In the genomic region with DNA sequence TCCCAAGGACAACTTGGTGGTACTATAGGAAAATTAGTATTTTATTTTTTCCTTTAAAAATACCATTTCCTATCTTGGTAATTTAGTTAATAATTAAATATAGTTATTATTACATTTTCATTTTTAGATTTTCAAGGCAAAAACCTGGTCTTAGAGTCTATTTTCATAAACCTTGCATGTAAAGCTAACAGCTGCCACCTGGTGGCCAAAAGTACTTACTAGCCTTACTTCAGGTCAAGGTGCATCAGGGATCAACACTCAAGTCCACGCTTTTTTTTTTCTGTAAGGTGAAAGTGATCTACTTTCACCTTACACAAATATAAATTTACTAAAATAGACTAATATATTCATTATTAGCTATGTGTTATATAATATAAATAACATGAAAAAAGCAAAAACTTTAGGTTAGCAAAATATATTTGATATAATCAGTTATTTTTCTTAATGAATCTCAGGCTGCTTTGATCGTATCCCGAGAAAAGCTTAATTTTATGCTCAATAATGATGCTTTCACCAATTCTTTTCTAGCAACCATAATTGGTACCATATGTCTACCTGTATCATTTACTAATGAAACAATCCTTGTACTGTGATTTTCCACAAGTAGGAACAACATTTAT, we compare ENCODE assay signal across 8 cellular contexts.
DNase-seq lines count a peak whose midpoint lies in the region; ATAC-seq and TF ChIP-seq lines count a peak whose summit lies in the region.

No MANE protein-coding gene starts in this region.

- DNase-seq in AG09319 (ENCODE audit: extremely low read depth, low read depth) (peak; percentile 49), GM19238 (ENCODE audit: insufficient read length, low spot score) (peak; percentile 13), LHCN-M2 (ENCODE audit: low read depth) (peak; percentile 58), RWPE1 (ENCODE audit: low spot score) (peak; percentile 53), foreskin melanocyte (peak; percentile 31), osteoblast (ENCODE audit: insufficient read length, low spot score, missing footprints) (peak; percentile 19), thoracic aorta (ENCODE audit: low spot score) (peak; percentile 51)
- DNase-seq in activated T-helper 2 cell treated with anti-CD3 and anti-CD28 coated beads, Interferon-gamma antibody, Interleukin-2, Interleukin-4, amounts not matched to agents 10 μg/mL and 5 μg/mL and 100 μg/mL, durations not matched to agents 14 hours and 24 hours and 36 hours (ENCODE audit: low spot score): peak; percentile 52

- no peak overlapping the region for H2AFZ ChIP-seq in osteoblast (ENCODE audit: low read length)

- no peak overlapping the region for H3K4me2 ChIP-seq in osteoblast (ENCODE audit: insufficient read depth, low read length)

- no peaks in the 10 kb centered on the region for H3K4me1 ChIP-seq in osteoblast (ENCODE audit: insufficient read depth, low read length)
- peaks cover 28 to 30% of the 10 kb centered on the region in 2 donors for H3K4me1 ChIP-seq in thoracic aorta (ENCODE audit: control insufficient read depth in 1 of 2, low read depth in 2 of 2)

- CTCF ChIA-PET in RWPE1 (lab: Yijun Ruan, JAX): interaction anchor here (0.7 to 1.7 kb wide), 3 partner anchors 16 to 695 kb away, joined by 3 to 6 read pairs (median 4); no protein-coding TSS in a partner anchor

- peaks cover 17% of the 10 kb centered on the region for H3K36me3 Mint-ChIP-seq in activated T-helper 2 cell treated with anti-CD3 and anti-CD28 coated beads, Interferon-gamma antibody, Interleukin-2, Interleukin-4, amounts not matched to agents 10 μg/mL and 5 μg/mL and 100 μg/mL, durations not matched to agents 14 hours and 24 hours and 36 hours (ENCODE audit: low read depth)

- intact Hi-C loops in activated T-helper 2 cell treated with anti-CD3 and anti-CD28 coated beads, Interferon-gamma antibody, Interleukin-2, Interleukin-4, amounts not matched to agents 10 μg/mL and 5 μg/mL and 100 μg/mL, durations not matched to agents 14 hours and 24 hours and 36 hours (cut with micrococcal nuclease): loop anchor here (1.0 kb wide), 2 partner anchors 62 to 66 kb away; a partner anchor contains a TSS

- no peaks in the 10 kb centered on the region for H3K9me3 ChIP-seq in osteoblast (ENCODE audit: low read depth, low read length)
- no peaks in the 10 kb centered on the region for H3K9me3 ChIP-seq in thoracic aorta

- H3K36me3 ChIP-seq in osteoblast (ENCODE audit: insufficient read depth, low read length) (peaks cover 4% of the 10 kb centered on the region), thoracic aorta (no peaks in the 10 kb centered on the region)

- TF ChIP-seq CTCF in AG09319 (IDR thresholded peaks at IDR 0.05; ENCODE audit: low read depth, low read length) (peak; percentile 80), RWPE1 (conservative IDR thresholded peaks at IDR 0.05; ENCODE audit: low read depth) (peak; percentile 77), osteoblast (IDR thresholded peaks at IDR 0.05; ENCODE audit: extremely low read depth, low read depth, low read length) (peak; percentile 77), thoracic aorta (IDR thresholded peaks at IDR 0.05) (peak; percentile 80)

- H3K27ac ChIP-seq in RWPE1: no peak overlapping the region
- H3K27ac ChIP-seq in osteoblast (ENCODE audit: low read depth, low read length): no peak overlapping the region
- H3K27ac ChIP-seq in thoracic aorta: no peak overlapping the region

- H3K27me3 ChIP-seq in osteoblast (ENCODE audit: insufficient read depth, low read length) (no peaks in the 10 kb centered on the region), thoracic aorta (replicated peaks; ENCODE audit: insufficient read depth) (no peaks in the 10 kb centered on the region)

- H3K27ac Mint-ChIP-seq in activated T-helper 2 cell treated with anti-CD3 and anti-CD28 coated beads, Interferon-gamma antibody, Interleukin-2, Interleukin-4, amounts not matched to agents 10 μg/mL and 5 μg/mL and 100 μg/mL, durations not matched to agents 14 hours and 24 hours and 36 hours: no peak overlapping the region

- H3K79me2 ChIP-seq in osteoblast (ENCODE audit: insufficient read depth, low read length): no peaks in the 10 kb centered on the region

- POLR2A ChIA-PET in RWPE1 (lab: Yijun Ruan, JAX; ENCODE audit: low non-redundant PET): no interaction called here

- no peaks in the 10 kb centered on the region for H3K27me3 Mint-ChIP-seq in activated T-helper 2 cell treated with anti-CD3 and anti-CD28 coated beads, Interferon-gamma antibody, Interleukin-2, Interleukin-4, amounts not matched to agents 10 μg/mL and 5 μg/mL and 100 μg/mL, durations not matched to agents 14 hours and 24 hours and 36 hours (ENCODE audit: low read depth)

- no peak overlapping the region for H3K4me3 Mint-ChIP-seq in activated T-helper 2 cell treated with anti-CD3 and anti-CD28 coated beads, Interferon-gamma antibody, Interleukin-2, Interleukin-4, amounts not matched to agents 10 μg/mL and 5 μg/mL and 100 μg/mL, durations not matched to agents 14 hours and 24 hours and 36 hours (ENCODE audit: low read depth)

- ATAC-seq in thoracic aorta (ENCODE audit: insufficient number of reproducible peaks, low FRiP score, low read depth): no peak

- no peaks in the 10 kb centered on the region for H3K4me1 Mint-ChIP-seq in activated T-helper 2 cell treated with anti-CD3 and anti-CD28 coated beads, Interferon-gamma antibody, Interleukin-2, Interleukin-4, amounts not matched to agents 10 μg/mL and 5 μg/mL and 100 μg/mL, durations not matched to agents 14 hours and 24 hours and 36 hours (ENCODE audit: low read depth)

- no peaks in the 10 kb centered on the region for H3K9me3 Mint-ChIP-seq in activated T-helper 2 cell treated with anti-CD3 and anti-CD28 coated beads, Interferon-gamma antibody, Interleukin-2, Interleukin-4, amounts not matched to agents 10 μg/mL and 5 μg/mL and 100 μg/mL, durations not matched to agents 14 hours and 24 hours and 36 hours

- no peaks in the 10 kb centered on the region for H4K20me1 ChIP-seq in osteoblast (ENCODE audit: insufficient read depth, low read length)

- H3K4me3 ChIP-seq in osteoblast (ENCODE audit: insufficient read depth, low read length) (no peak overlapping the region), thoracic aorta (no peak overlapping the region)
